Comparison of ENCODE assay signal across 1 cellular context in genomic region chr4:159018062-159018629, GRCh38.
TF ChIP-seq lines count a peak whose summit lies in the region.

No MANE protein-coding gene starts in this region.

TF ChIP-seq in HepG2, 621 proteins besides CTCF, POLR2A, EP300 and RAD21 (continued from another document):
- TF ChIP-seq ZSCAN21 (CRISPR knock-in tag; IDR thresholded peaks at IDR 0.05; ENCODE audit: borderline replicate concordance) (no peak), TOPORS (CRISPR knock-in tag; IDR thresholded peaks at IDR 0.05) (no peak), ZNF841 (CRISPR knock-in tag; IDR thresholded peaks at IDR 0.05; ENCODE audit: borderline replicate concordance) (no peak), ZNF18 (CRISPR knock-in tag; IDR thresholded peaks at IDR 0.05; ENCODE audit: insufficient replicate concordance) (no peak), SIN3A (IDR thresholded peaks at IDR 0.05; ENCODE audit: borderline replicate concordance, low read depth, low read length) (no peak), HMG20A (CRISPR knock-in tag; IDR thresholded peaks at IDR 0.05; ENCODE audit: borderline replicate concordance) (no peak), ZNF282 (IDR thresholded peaks at IDR 0.05; ENCODE audit: partially characterized antibody) (no peak), ZNF788 (CRISPR knock-in tag; IDR thresholded peaks at IDR 0.05; ENCODE audit: borderline replicate concordance) (no peak), ZNF816 (CRISPR knock-in tag; IDR thresholded peaks at IDR 0.05; ENCODE audit: borderline replicate concordance) (no peak), FOXM1 (CRISPR knock-in tag; IDR thresholded peaks at IDR 0.05) (no peak), U2AF2 (IDR thresholded peaks at IDR 0.05; ENCODE audit: low read depth, low read length) (no peak), KMT2B (CRISPR knock-in tag; IDR thresholded peaks at IDR 0.05) (no peak), SRSF1 (optimal IDR thresholded peaks at IDR 0.05; ENCODE audit: low read depth, low read length) (no peak), CSRNP1 (CRISPR knock-in tag; IDR thresholded peaks at IDR 0.05) (no peak), CAMTA2 (CRISPR knock-in tag; IDR thresholded peaks at IDR 0.05; ENCODE audit: borderline replicate concordance) (no peak), SMAD1 (CRISPR knock-in tag; IDR thresholded peaks at IDR 0.05; ENCODE audit: borderline replicate concordance, low read depth) (no peak)
- TF ChIP-seq, protein P1, sequence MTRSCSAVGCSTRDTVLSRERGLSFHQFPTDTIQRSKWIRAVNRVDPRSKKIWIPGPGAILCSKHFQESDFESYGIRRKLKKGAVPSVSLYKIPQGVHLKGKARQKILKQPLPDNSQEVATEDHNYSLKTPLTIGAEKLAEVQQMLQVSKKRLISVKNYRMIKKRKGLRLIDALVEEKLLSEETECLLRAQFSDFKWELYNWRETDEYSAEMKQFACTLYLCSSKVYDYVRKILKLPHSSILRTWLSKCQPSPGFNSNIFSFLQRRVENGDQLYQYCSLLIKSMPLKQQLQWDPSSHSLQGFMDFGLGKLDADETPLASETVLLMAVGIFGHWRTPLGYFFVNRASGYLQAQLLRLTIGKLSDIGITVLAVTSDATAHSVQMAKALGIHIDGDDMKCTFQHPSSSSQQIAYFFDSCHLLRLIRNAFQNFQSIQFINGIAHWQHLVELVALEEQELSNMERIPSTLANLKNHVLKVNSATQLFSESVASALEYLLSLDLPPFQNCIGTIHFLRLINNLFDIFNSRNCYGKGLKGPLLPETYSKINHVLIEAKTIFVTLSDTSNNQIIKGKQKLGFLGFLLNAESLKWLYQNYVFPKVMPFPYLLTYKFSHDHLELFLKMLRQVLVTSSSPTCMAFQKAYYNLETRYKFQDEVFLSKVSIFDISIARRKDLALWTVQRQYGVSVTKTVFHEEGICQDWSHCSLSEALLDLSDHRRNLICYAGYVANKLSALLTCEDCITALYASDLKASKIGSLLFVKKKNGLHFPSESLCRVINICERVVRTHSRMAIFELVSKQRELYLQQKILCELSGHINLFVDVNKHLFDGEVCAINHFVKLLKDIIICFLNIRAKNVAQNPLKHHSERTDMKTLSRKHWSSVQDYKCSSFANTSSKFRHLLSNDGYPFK (CRISPR knock-in tag; IDR thresholded peaks at IDR 0.05; ENCODE audit: borderline replicate concordance) = no peak
- TF ChIP-seq, protein P2, sequence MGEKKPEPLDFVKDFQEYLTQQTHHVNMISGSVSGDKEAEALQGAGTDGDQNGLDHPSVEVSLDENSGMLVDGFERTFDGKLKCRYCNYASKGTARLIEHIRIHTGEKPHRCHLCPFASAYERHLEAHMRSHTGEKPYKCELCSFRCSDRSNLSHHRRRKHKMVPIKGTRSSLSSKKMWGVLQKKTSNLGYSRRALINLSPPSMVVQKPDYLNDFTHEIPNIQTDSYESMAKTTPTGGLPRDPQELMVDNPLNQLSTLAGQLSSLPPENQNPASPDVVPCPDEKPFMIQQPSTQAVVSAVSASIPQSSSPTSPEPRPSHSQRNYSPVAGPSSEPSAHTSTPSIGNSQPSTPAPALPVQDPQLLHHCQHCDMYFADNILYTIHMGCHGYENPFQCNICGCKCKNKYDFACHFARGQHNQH (CRISPR knock-in tag; IDR thresholded peaks at IDR 0.05) = no peak
